In the genomic region with DNA sequence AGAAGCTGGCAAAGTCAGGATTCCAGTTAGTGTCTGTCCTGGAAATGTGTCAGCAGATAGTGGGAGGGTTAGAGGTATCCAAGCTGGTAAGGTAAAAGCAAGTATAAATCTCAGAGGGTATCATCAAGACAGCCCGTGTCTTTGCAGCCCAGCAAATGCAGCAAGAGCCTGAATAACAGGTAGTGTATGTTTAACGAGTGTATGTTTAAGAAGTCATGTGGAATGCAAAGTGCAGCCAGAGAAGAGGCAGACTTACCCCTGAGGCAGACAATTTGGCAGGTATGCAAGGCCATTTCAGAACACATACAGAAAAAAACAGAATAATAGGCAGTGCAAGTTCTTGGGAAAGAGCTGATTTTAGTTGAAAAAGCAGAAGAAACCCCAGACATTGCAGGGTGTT, we compare ENCODE assay signal across 34 cellular contexts.
"Had no signal": no experiment of that assay in that cellular context is flagged by ENCODE, and none has a peak within 500 bp of the region (broad histone marks: within the 10 kb centered on the region; RNA-seq: fewer than 3 reads in every experiment).

No MANE protein-coding gene starts in this region.

- DNase-seq: activated B cell treated with CpG ODN at 0.5 μM for 24 hours; activated CD4-positive, alpha-beta T cell treated with anti-CD3 and anti-CD28 coated beads for 48 hours; activated CD4-positive, alpha-beta T cell treated with anti-CD3 and anti-CD28 coated beads, Interleukin-2, amount 50 U/mL, for 1 hour; activated CD4-positive, alpha-beta T cell treated with anti-CD3 and anti-CD28 coated beads, Interleukin-2, amount 50 U/mL, for 48 hours; activated CD8-positive, alpha-beta memory T cell treated with anti-CD3 and anti-CD28 coated beads for 24 hours; activated CD8-positive, alpha-beta T cell treated with anti-CD3 and anti-CD28 coated beads for 36 hours; activated effector memory CD4-positive, alpha-beta T cell treated with Interleukin-2 at 50 U/mL for 16 hours; activated gamma-delta T cell treated with Interleukin-2 at 50 U/mL for 16 hours; activated naive CD4-positive, alpha-beta T cell treated with Interleukin-2 at 50 U/mL for 16 hours; activated naive CD8-positive, alpha-beta T cell treated with anti-CD3 and anti-CD28 coated beads for 36 hours; activated naive CD8-positive, alpha-beta T cell treated with anti-CD3 and anti-CD28 coated beads, Interleukin-2, amount 50 U/mL, for 24 hours; activated T-cell treated with anti-CD3 and anti-CD28 coated beads, Interleukin-2, amount 50 U/mL, for 4 hours; adrenal gland; amygdala; aorta; central memory CD4-positive, alpha-beta T cell; cerebellar nuclear complex; colonic mucosa; effector CD8-positive, alpha-beta T cell; esophagus squamous epithelium; foreskin melanocyte; T-helper 1 cell; T-helper 17 cell; T1000; WERI-Rb-1 had no signal

- ATAC-seq: activated CD4-positive, CD25-positive, alpha-beta regulatory T cell treated with anti-CD3 and anti-CD28 coated beads, Interleukin-2, amount 50 U/mL, for 24 hours; activated CD8-positive, alpha-beta T cell treated with anti-CD3 and anti-CD28 coated beads for 36 hours; activated naive CD8-positive, alpha-beta T cell treated with anti-CD3 and anti-CD28 coated beads, Interleukin-2, amount 50 U/mL, for 24 hours; activated T-cell treated with anti-CD3 and anti-CD28 coated beads, Interleukin-2, amount 50 U/mL, for 4 hours; activated T-helper 17 cell treated with anti-CD3 and anti-CD28 coated beads, Interleukin-2, amount 50 U/mL, for 72 hours; gastroesophageal sphincter; T-helper 17 cell had no signal

- H3K27ac ChIP-seq: adrenal gland, breast epithelium, cardiac muscle cell, colonic mucosa, epithelial cell of prostate, esophagus squamous epithelium, gastroesophageal sphincter, WERI-Rb-1 had no signal

- H3K27ac Mint-ChIP-seq: activated B cell treated with CpG ODN at 0.5 μM for 24 hours; activated CD8-positive, alpha-beta T cell treated with anti-CD3 and anti-CD28 coated beads for 36 hours; activated naive CD4-positive, alpha-beta T cell treated with anti-CD3 and anti-CD28 coated beads, Interleukin-2, amount 50 U/mL, for 24 hours; activated naive CD8-positive, alpha-beta T cell treated with anti-CD3 and anti-CD28 coated beads for 36 hours; activated naive CD8-positive, alpha-beta T cell treated with anti-CD3 and anti-CD28 coated beads, Interleukin-2, amount 50 U/mL, for 24 hours; activated T-helper 17 cell treated with anti-CD3 and anti-CD28 coated beads, Interleukin-2, amount 50 U/mL, for 72 hours; brain; T-helper 17 cell; T-helper 2 cell treated with Interferon-gamma antibody and Interleukin-4, amounts not matched to agents 5 μg/mL and 100 μg/mL, for 36 hours had no signal

- H3K4me3 Mint-ChIP-seq: activated B cell treated with CpG ODN at 0.5 μM for 24 hours; activated CD8-positive, alpha-beta T cell treated with anti-CD3 and anti-CD28 coated beads for 36 hours; activated naive CD4-positive, alpha-beta T cell treated with anti-CD3 and anti-CD28 coated beads, Interleukin-2, amount 50 U/mL, for 24 hours; activated naive CD8-positive, alpha-beta T cell treated with anti-CD3 and anti-CD28 coated beads for 36 hours; activated naive CD8-positive, alpha-beta T cell treated with anti-CD3 and anti-CD28 coated beads, Interleukin-2, amount 50 U/mL, for 24 hours; activated T-cell treated with anti-CD3 and anti-CD28 coated beads, Interleukin-2, amount 50 U/mL, for 4 hours; activated T-helper 17 cell treated with anti-CD3 and anti-CD28 coated beads, Interleukin-2, amount 50 U/mL, for 72 hours; brain; T-helper 17 cell; T-helper 2 cell treated with Interferon-gamma antibody and Interleukin-4, amounts not matched to agents 5 μg/mL and 100 μg/mL, for 36 hours had no signal

- H3K4me1 Mint-ChIP-seq: activated B cell treated with CpG ODN at 0.5 μM for 24 hours; activated naive CD4-positive, alpha-beta T cell treated with anti-CD3 and anti-CD28 coated beads, Interleukin-2, amount 50 U/mL, for 24 hours; activated naive CD8-positive, alpha-beta T cell treated with anti-CD3 and anti-CD28 coated beads for 36 hours; activated naive CD8-positive, alpha-beta T cell treated with anti-CD3 and anti-CD28 coated beads, Interleukin-2, amount 50 U/mL, for 24 hours; activated T-helper 17 cell treated with anti-CD3 and anti-CD28 coated beads, Interleukin-2, amount 50 U/mL, for 72 hours; brain; T-helper 17 cell had no signal

- H3K36me3 Mint-ChIP-seq: activated naive CD4-positive, alpha-beta T cell treated with anti-CD3 and anti-CD28 coated beads, Interleukin-2, amount 50 U/mL, for 24 hours; activated naive CD8-positive, alpha-beta T cell treated with anti-CD3 and anti-CD28 coated beads for 36 hours; brain had no signal

- H3K27me3 Mint-ChIP-seq: activated B cell treated with CpG ODN at 0.5 μM for 24 hours; activated CD8-positive, alpha-beta T cell treated with anti-CD3 and anti-CD28 coated beads for 36 hours; activated naive CD4-positive, alpha-beta T cell treated with anti-CD3 and anti-CD28 coated beads, Interleukin-2, amount 50 U/mL, for 24 hours; activated naive CD8-positive, alpha-beta T cell treated with anti-CD3 and anti-CD28 coated beads for 36 hours; activated naive CD8-positive, alpha-beta T cell treated with anti-CD3 and anti-CD28 coated beads, Interleukin-2, amount 50 U/mL, for 24 hours; activated T-helper 17 cell treated with anti-CD3 and anti-CD28 coated beads, Interleukin-2, amount 50 U/mL, for 72 hours; brain; T-helper 17 cell had no signal
